Comparison of ENCODE assay signal across 1 cellular context in the genomic region with DNA sequence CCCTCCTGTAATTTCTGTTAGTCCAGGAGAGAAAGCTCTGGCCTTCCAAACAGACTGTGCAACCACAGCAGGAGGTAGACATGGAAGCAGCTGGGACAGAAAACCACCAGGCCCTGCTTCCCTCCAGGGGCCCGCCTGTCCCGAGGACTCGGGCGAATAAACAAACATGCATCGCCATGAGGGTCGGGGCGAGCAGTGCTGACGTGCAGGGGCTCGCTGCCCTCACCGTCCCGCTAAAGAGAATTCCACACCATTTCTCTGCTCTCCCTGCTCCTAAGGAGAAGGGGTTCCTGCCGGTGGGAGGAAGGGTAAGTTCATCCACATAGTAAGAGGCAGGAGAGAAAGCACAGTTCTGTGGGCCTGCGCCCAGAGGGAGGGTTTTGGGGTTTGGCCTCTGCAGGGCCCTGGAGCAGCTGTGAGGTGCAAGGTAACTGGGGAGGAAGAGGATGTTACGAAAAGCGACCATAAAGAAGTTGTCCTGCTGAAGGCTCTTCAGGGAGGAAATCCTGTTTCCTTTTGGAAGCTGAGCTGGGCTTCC.
TF ChIP-seq lines count a peak whose summit lies in the region.

No MANE protein-coding gene starts in this region.

TF ChIP-seq in liver, 16 proteins besides CTCF, POLR2A, EP300 and RAD21:
- TF ChIP-seq HNF4G (IDR thresholded peaks at IDR 0.05) (no peak), FOXA2 (IDR thresholded peaks at IDR 0.05) (no peak), RXRA (IDR thresholded peaks at IDR 0.05) (no peak), NR2F2 (IDR thresholded peaks at IDR 0.05) (peak; percentile 73)
